In genomic region chr19:15517778-15518177, GRCh38 we compare ENCODE assay signal across 1 cellular context.
TF ChIP-seq lines count a peak whose summit lies in the region.

No MANE protein-coding gene starts in this region.

TF ChIP-seq in HepG2, 621 proteins besides CTCF, POLR2A, EP300 and RAD21:
- TF ChIP-seq ZNF121 (CRISPR knock-in tag; IDR thresholded peaks at IDR 0.05) (0 out of 2 replicates have a peak, but pooled peaks have one; percentile 18), PHF20 (CRISPR knock-in tag; IDR thresholded peaks at IDR 0.05) (no peak)
